ENCODE assay signal across 16 cellular contexts in the genomic region with DNA sequence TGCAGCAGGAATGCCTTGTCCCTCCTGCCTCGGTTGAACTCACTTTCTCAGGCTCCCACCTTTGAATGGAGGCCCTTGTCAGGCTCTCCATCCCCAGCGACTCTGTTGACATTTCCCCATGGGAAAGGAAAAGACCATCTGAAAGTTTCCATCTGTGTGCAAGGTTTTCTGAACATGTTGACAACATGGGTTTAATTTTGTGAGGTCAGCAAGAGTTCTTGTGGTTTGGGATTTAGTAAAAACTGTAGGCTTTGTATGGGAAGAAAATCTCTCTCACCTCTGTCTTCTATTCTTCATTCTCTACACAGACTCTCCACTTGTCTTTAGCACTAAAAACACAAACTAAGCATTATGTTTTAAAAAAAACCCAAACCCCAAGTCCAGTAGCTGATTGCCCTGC. TPM values are rescaled to one million over a fixed set of nuclear protein-coding genes. Genes with fewer than 3 reads are reported as not detected.
DNase-seq lines count a peak whose midpoint lies in the region; ATAC-seq and TF ChIP-seq lines count a peak whose summit lies in the region.
"Had no signal": no experiment of that assay in that cellular context is flagged by ENCODE, and none has a peak within 500 bp of the region (broad histone marks: within the 10 kb centered on the region; RNA-seq: fewer than 3 reads in every experiment).

No MANE protein-coding gene starts in this region.

- H3K4me1 Mint-ChIP-seq in brain, result peaks cover 93% of the 10 kb centered on the region

- no peak overlapping the region for H3K4me3 ChIP-seq in cardiac muscle cell
- no peak overlapping the region for H3K4me3 ChIP-seq in heart right ventricle
- no peak overlapping the region for H3K4me3 ChIP-seq in suprapubic skin
- H3K4me3 ChIP-seq in left lung, result no peak overlapping the region
- H3K4me3 ChIP-seq: GM23338 had no signal

- 61 to 66% methylated on average over 2 of the region's 2 CpGs for WGBS in heart right ventricle, 2 donors
- 61% methylated on average over 2 of the region's 2 CpGs for WGBS in suprapubic skin

- DNase-seq in cardiac muscle cell (ENCODE audit: low read depth in 1 of 2, low spot score in 1 of 2), result no peak
- no peak for DNase-seq in heart right ventricle
- DNase-seq in mesenteric fat pad (ENCODE audit: low spot score), result peak; percentile 8
- DNase-seq in NCI-H526 treated with DMSO at 0.1 percent for 48 hours (lab: John Stamatoyannopoulos, UW), result no peak
- DNase-seq in suprapubic skin (ENCODE audit: low spot score in 2 of 2), result no peak
- no peak for DNase-seq in left lung
- no peak for DNase-seq in COLO668 (lab: John Stamatoyannopoulos, UW; ENCODE audit: unreplicated experiment)
- DNase-seq: DND-41, GF-D8, NCI-H1417, NCI-H1930, NCI-H2171, SHP77 had no signal

- H3K27ac Mint-ChIP-seq in brain, result peak overlapping the region in 4 of 5 experiments; percentile 10 to 66 (median 44)
- H3K27ac Mint-ChIP-seq: GM23338 had no signal

- H3K27me3 ChIP-seq in cardiac muscle cell, result no peaks in the 10 kb centered on the region
- peaks cover 0 to 20% (median 0%) of the 10 kb centered on the region in 7 donors for H3K27me3 ChIP-seq in heart right ventricle
- no peaks in the 10 kb centered on the region for H3K27me3 ChIP-seq in suprapubic skin
- no peaks in the 10 kb centered on the region for H3K27me3 ChIP-seq in left lung

- no peaks in the 10 kb centered on the region for H3K27me3 Mint-ChIP-seq in brain

- no peak for ATAC-seq in heart right ventricle
- no peak for ATAC-seq in left lung
- ATAC-seq: GM23338 had no signal

- no peak for TF ChIP-seq POLR2A in suprapubic skin (IDR thresholded peaks at IDR 0.05)

- H3K27ac ChIP-seq in cardiac muscle cell (peak overlapping the region; percentile 82), heart right ventricle (no peak overlapping the region), suprapubic skin (no peak overlapping the region), left lung (no peak overlapping the region)
- H3K27ac ChIP-seq: 22Rv1 had no signal

- no peaks in the 10 kb centered on the region for H3K36me3 ChIP-seq in cardiac muscle cell
- H3K36me3 ChIP-seq in heart right ventricle, result no peaks in the 10 kb centered on the region
- H3K36me3 ChIP-seq in suprapubic skin, result no peaks in the 10 kb centered on the region
- no peaks in the 10 kb centered on the region for H3K36me3 ChIP-seq in left lung

- H3K9me3 ChIP-seq in cardiac muscle cell (ENCODE audit: low read depth) (no peaks in the 10 kb centered on the region), heart right ventricle (no peaks in the 10 kb centered on the region), suprapubic skin (no peaks in the 10 kb centered on the region), left lung (no peaks in the 10 kb centered on the region)

- H3K36me3 Mint-ChIP-seq in brain, result peaks cover 4% of the 10 kb centered on the region

- intact Hi-C loops in heart right ventricle (cut with DNase I) (loop anchor here in 2 of 10 donors (5.0 kb wide), 2 partner anchors 35 to 1640 kb away; no protein-coding TSS in a partner anchor), left lung (cut with DNase I) (no loop called here)

- no peaks in the 10 kb centered on the region for H3K9me3 Mint-ChIP-seq in brain
- H3K9me3 Mint-ChIP-seq: GM23338 had no signal

- no peak for TF ChIP-seq EP300 in suprapubic skin (IDR thresholded peaks at IDR 0.05)

- H3K4me1 ChIP-seq in cardiac muscle cell (ENCODE audit: low read depth) (peaks cover 79% of the 10 kb centered on the region), heart right ventricle (peaks cover 0 to 8% (median 0%) of the 10 kb centered on the region in 9 donors), suprapubic skin (peaks cover 4% of the 10 kb centered on the region), left lung (no peaks in the 10 kb centered on the region)

- TF ChIP-seq CTCF in cardiac muscle cell (IDR thresholded peaks at IDR 0.05; ENCODE audit: low read depth, low read length) (no peak), heart right ventricle (IDR thresholded peaks at IDR 0.05) (no peak), brain (conservative IDR thresholded peaks at IDR 0.05) (no peak), suprapubic skin (IDR thresholded peaks at IDR 0.05) (no peak), left lung (IDR thresholded peaks at IDR 0.05) (no peak)

- peak overlapping the region in 1 of 5 experiments; percentile 36 for H3K4me3 Mint-ChIP-seq in brain
- H3K4me3 Mint-ChIP-seq: GM23338 had no signal

RNA-seq across cellular contexts. Expression of gene TBL1X, which starts 57.9 kb away (rescaled TPM):
- total RNA-seq in cardiac muscle cell, result 28.7 and 29.9 TPM in 2 replicates
- polyA plus RNA-seq in cardiac muscle cell, result 21.8 and 28.8 TPM in 2 replicates
- total RNA-seq in heart right ventricle, result 10 to 100 TPM in 5 of 10 donors, 1 to 10 TPM in 5; 6.5 to 14.1 (median 10.2) TPM
- 1 to 10 TPM; 1.8 to 3.6 TPM for polyA plus RNA-seq in heart right ventricle
- polyA plus RNA-seq in brain (ENCODE audit: insufficient read depth, low read depth, low replicate concordance), result 36.3 TPM
- total RNA-seq in mesenteric fat pad, result 19.2 TPM
- total RNA-seq in suprapubic skin, result 10 to 100 TPM; 13.2 to 31.0 (median 17.1) TPM
- total RNA-seq in left lung, result 10 to 100 TPM; 13.4 to 20.3 TPM
